Comparison of ENCODE assay signal across 8 cellular contexts in the genomic region with DNA sequence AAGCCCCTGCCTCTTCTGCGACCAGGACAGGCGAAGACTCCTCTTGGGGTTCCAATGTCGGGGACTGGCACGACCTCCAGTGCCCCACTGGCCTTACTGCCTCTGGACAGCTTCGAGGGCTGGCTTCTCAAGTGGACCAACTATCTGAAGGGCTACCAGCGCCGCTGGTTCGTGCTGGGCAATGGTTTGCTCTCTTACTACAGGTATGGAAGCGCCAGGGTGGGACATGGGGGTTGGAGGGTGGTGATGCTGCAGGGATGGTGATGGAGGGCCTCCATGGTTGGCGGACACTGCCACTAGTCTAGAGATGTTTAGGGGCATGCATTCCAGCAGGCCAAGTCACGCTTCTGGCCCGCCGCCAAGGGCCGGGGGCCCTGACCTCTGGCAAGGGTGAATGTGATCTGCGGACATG. TPM values are rescaled to one million over a fixed set of nuclear protein-coding genes. Genes with fewer than 3 reads are reported as not detected.
DNase-seq lines count a peak whose midpoint lies in the region; ATAC-seq and TF ChIP-seq lines count a peak whose summit lies in the region.

No MANE protein-coding gene starts in this region.

- TF ChIP-seq CTCF in lung (IDR thresholded peaks at IDR 0.05; ENCODE audit: control extremely low read depth, extremely low read depth): no peak
- TF ChIP-seq CTCF in thoracic aorta (IDR thresholded peaks at IDR 0.05): no peak

- WGBS in lung, 2 donors: 67 to 83% methylated on average over 15 of the region's 15 CpGs

- no peaks in the 10 kb centered on the region for H3K27me3 ChIP-seq in lung (ENCODE audit: control insufficient read depth, insufficient read depth)
- no peaks in the 10 kb centered on the region for H3K27me3 ChIP-seq in thoracic aorta (replicated peaks; ENCODE audit: insufficient read depth)

- H3K36me3 Mint-ChIP-seq in activated CD8-positive, alpha-beta memory T cell treated with anti-CD3 and anti-CD28 coated beads, Interleukin-2, amount 10 ng/mL, durations not matched to agents 7 days and 5 days: no peaks in the 10 kb centered on the region

- H3K9me3 Mint-ChIP-seq in activated CD8-positive, alpha-beta memory T cell treated with anti-CD3 and anti-CD28 coated beads, Interleukin-2, amount 10 ng/mL, durations not matched to agents 7 days and 5 days (ENCODE audit: low read depth): no peaks in the 10 kb centered on the region

- peak overlapping the region; percentile 36 for H3K4me3 ChIP-seq in lung
- H3K4me3 ChIP-seq in thoracic aorta: peak overlapping the region; percentile 69

- H3K27ac Mint-ChIP-seq in activated CD8-positive, alpha-beta memory T cell treated with anti-CD3 and anti-CD28 coated beads, Interleukin-2, amount 10 ng/mL, durations not matched to agents 7 days and 5 days: no peak overlapping the region

- H3K4me1 Mint-ChIP-seq in activated CD8-positive, alpha-beta memory T cell treated with anti-CD3 and anti-CD28 coated beads, Interleukin-2, amount 10 ng/mL, durations not matched to agents 7 days and 5 days: peaks cover 16% of the 10 kb centered on the region

- H3K36me3 ChIP-seq in lung (ENCODE audit: control insufficient read depth in 2 of 2, insufficient read depth in 2 of 2, low read length in 2 of 2) (no peaks in the 10 kb centered on the region), thoracic aorta (no peaks in the 10 kb centered on the region)

- peak overlapping the region; percentile 58 for H3K4me3 Mint-ChIP-seq in activated CD8-positive, alpha-beta memory T cell treated with anti-CD3 and anti-CD28 coated beads, Interleukin-2, amount 10 ng/mL, durations not matched to agents 7 days and 5 days

- H3K4me1 ChIP-seq in lung (ENCODE audit: control insufficient read depth in 2 of 2, insufficient read depth in 2 of 2, low read length in 2 of 2) (peaks cover 0 to 15% of the 10 kb centered on the region in 2 donors), thoracic aorta (ENCODE audit: control insufficient read depth in 1 of 2, low read depth in 2 of 2) (peaks cover 5 to 7% of the 10 kb centered on the region in 2 donors)

- DNase-seq in activated CD8-positive, alpha-beta memory T cell treated with anti-CD3 and anti-CD28 coated beads, Interleukin-2, amount 10 ng/mL, durations not matched to agents 7 days and 5 days: no peak
- DNase-seq in activated CD8-positive, alpha-beta memory T cell treated with anti-CD3 and anti-CD28 coated beads for 24 hours: no peak
- DNase-seq in caudate nucleus (lab: John Stamatoyannopoulos, UW) (peak in 22 of 61 donors; percentile 10 to 65 (median 42)), lung (ENCODE audit: low spot score) (no peak), thoracic aorta (ENCODE audit: low spot score) (no peak), NCI-H187 treated with DMSO at 0.1 percent for 48 hours (lab: John Stamatoyannopoulos, UW) (no peak)
- no peak for DNase-seq in effector CD8-positive, alpha-beta T cell (lab: John Stamatoyannopoulos, UW)

- H3K27me3 Mint-ChIP-seq in activated CD8-positive, alpha-beta memory T cell treated with anti-CD3 and anti-CD28 coated beads, Interleukin-2, amount 10 ng/mL, durations not matched to agents 7 days and 5 days: peaks cover 10% of the 10 kb centered on the region

- no peak for ATAC-seq in activated CD8-positive, alpha-beta memory T cell treated with anti-CD3 and anti-CD28 coated beads, Interleukin-2, amount 10 ng/mL, durations not matched to agents 7 days and 5 days
- no peak for ATAC-seq in lung (ENCODE audit: insufficient read depth, low FRiP score)
- no peak for ATAC-seq in thoracic aorta (ENCODE audit: insufficient number of reproducible peaks, low FRiP score, low read depth)
- ATAC-seq in GM18867 (IDR thresholded peaks at IDR 0.05; ENCODE audit: unreplicated experiment): no peak

- CTCF ChIA-PET in activated CD8-positive, alpha-beta memory T cell treated with anti-CD3 and anti-CD28 coated beads, Interleukin-2, amount 10 ng/mL, durations not matched to agents 7 days and 5 days (lab: Charles Lee): interaction anchor here (1.2 to 3.9 kb wide), 3 partner anchors 10 to 61 kb away, joined by 6 to 20 read pairs (median 8); partner anchors contain the start of gene SLC35E4

- H3K27ac ChIP-seq in caudate nucleus (ENCODE audit: low read depth, low read length) (peak overlapping the region; percentile 89), lung (ENCODE audit: low read depth in 1 of 2, low read length in 1 of 2) (no peak overlapping the region), thoracic aorta (no peak overlapping the region)

- H3K9me3 ChIP-seq in lung (ENCODE audit: control insufficient read depth in 2 of 2, insufficient read depth in 1 of 2, low read length in 1 of 2) (no peaks in the 10 kb centered on the region), thoracic aorta (no peaks in the 10 kb centered on the region)

RNA-seq across cellular contexts. Expression of gene OSBP2, which starts 0.7 kb away (rescaled TPM):
- 1 to 10 TPM; 1.7 to 4.3 TPM for total RNA-seq in activated CD8-positive, alpha-beta memory T cell treated with anti-CD3 and anti-CD28 coated beads, Interleukin-2, amount 10 ng/mL, durations not matched to agents 7 days and 5 days
- total RNA-seq in lung (10 to 100 TPM in 1 of 2 donors, 1 to 10 TPM in 1; 3.9 to 12.3 TPM), thoracic aorta (1 to 10 TPM in 1 of 2 donors, under 1 TPM in 1; 0.71 to 3.0 TPM)
- 1 to 10 TPM; 1.1 to 1.4 TPM for polyA plus RNA-seq in lung

RNA-seq across cellular contexts. Expression of gene DUSP18, which starts 27.7 kb away (rescaled TPM):
- 10 to 100 TPM in 1 of 2 experiments, 1 to 10 TPM in 1; 9.2 to 11.6 TPM for total RNA-seq in activated CD8-positive, alpha-beta memory T cell treated with anti-CD3 and anti-CD28 coated beads, Interleukin-2, amount 10 ng/mL, durations not matched to agents 7 days and 5 days
- total RNA-seq in lung: 10 to 100 TPM; 15.1 to 27.1 TPM
- polyA plus RNA-seq in lung: 10 to 100 TPM in 1 of 2 donors, 1 to 10 TPM in 1; 7.9 to 10.2 TPM
- total RNA-seq in thoracic aorta: 1 to 10 TPM; 4.1 TPM

RNA-seq across cellular contexts. Expression of gene SLC35E4, which starts 59.8 kb away (rescaled TPM):
- 1 to 10 TPM; 3.8 to 5.0 TPM for total RNA-seq in activated CD8-positive, alpha-beta memory T cell treated with anti-CD3 and anti-CD28 coated beads, Interleukin-2, amount 10 ng/mL, durations not matched to agents 7 days and 5 days
- total RNA-seq in lung: 1 to 10 TPM; 1.6 to 4.8 TPM
- polyA plus RNA-seq in lung: 1 to 10 TPM; 2.1 to 4.4 TPM
- 10 to 100 TPM; 12.8 to 16.9 TPM for total RNA-seq in thoracic aorta
